Comparison of ENCODE assay signal across 15 cellular contexts in the genomic region with DNA sequence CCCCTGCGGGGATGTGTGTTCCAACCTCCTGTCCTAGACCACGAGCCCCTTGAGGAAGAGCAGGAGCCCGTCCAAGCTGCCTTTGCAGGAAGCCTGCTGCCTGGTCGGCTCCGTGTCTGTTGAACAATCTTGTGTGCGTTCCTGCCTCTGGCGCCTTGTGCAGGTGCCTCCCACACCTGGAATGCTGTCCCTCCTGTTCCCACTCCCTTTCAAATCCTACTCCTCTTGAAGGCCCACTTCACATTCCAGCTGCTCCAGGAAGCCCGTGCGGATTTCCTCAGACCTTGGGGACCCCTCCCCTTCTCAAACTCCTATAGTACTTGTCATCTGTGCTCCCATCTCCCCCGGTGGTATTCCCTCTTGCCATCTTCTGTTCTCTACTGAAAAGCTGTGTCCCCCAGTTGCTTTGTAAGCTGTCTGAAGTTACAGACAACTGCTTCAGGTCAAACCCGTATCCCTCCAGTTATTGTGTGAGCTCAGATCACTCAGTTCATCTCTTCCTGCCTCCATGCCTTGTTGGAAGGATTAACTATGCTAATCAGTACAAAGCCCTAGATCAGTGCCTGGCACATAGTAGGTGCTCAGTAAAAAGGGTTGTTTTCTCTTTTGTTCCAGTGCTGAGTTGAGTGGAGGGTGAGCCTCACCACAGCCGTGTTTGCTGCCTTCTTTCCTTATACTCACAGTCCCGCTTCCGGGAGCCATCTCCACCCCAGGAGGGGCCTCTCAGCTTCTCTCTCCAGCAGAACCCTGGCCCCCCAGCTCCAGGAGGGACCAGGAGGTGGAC.
DNase-seq lines count a peak whose midpoint lies in the region; TF ChIP-seq lines count a peak whose summit lies in the region.
"Had no signal": no experiment of that assay in that cellular context is flagged by ENCODE, and none has a peak within 500 bp of the region (broad histone marks: within the 10 kb centered on the region; RNA-seq: fewer than 3 reads in every experiment).

No MANE protein-coding gene starts in this region.

- H3K4me1 ChIP-seq in colonic mucosa = peaks cover under 1% of the 10 kb centered on the region

- H3K9me3 ChIP-seq in colonic mucosa = no peaks in the 10 kb centered on the region
- H3K9me3 ChIP-seq: neutrophil had no signal

- TF ChIP-seq CTCF in C4-2B (conservative IDR thresholded peaks at IDR 0.05) = no peak
- TF ChIP-seq CTCF in colonic mucosa (IDR thresholded peaks at IDR 0.05) = no peak
- TF ChIP-seq CTCF in nephron progenitor cell (IDR thresholded peaks at IDR 0.05) = no peak
- TF ChIP-seq CTCF in GM13976 (IDR thresholded peaks at IDR 0.05; ENCODE audit: borderline replicate concordance, control extremely low read depth, extremely low read depth, insufficient read depth, missing control alignments) = no peak

- DNase-seq in Kasumi-1 (lab: John Stamatoyannopoulos, UW) = peak; percentile 12 to 16
- DNase-seq in colonic mucosa = peak; percentile 53
- no peak for DNase-seq in nephron progenitor cell
- no peak for DNase-seq in amniotic stem cell (lab: John Stamatoyannopoulos, UW)
- DNase-seq in NCI-H2227 treated with DMSO at 0.1 percent for 48 hours (lab: John Stamatoyannopoulos, UW) = no peak
- no peak for DNase-seq in GM13976 (ENCODE audit: low spot score)
- DNase-seq in amygdala (lab: John Stamatoyannopoulos, UW) = no peak
- DNase-seq: DND-41; KG1; kidney glomerular epithelial cell; OCI-M1; stimulated activated CD8-positive, alpha-beta memory T cell treated with anti-CD3 and anti-CD28 coated beads, Interleukin-4, amount 100 ng/mL, for 48 hours had no signal

- H3K4me3 ChIP-seq in colonic mucosa = no peak overlapping the region

- in situ Hi-C loops in GM13976 (cut with MboI; ENCODE audit: low sequenced_read_pairs, unreplicated experiment) = no loop called here

- H3K36me3 ChIP-seq in colonic mucosa = no peaks in the 10 kb centered on the region
- H3K36me3 ChIP-seq: neutrophil had no signal

- intact Hi-C loops in colonic mucosa (cut with DNase I) = no loop called here

- peaks cover 6% of the 10 kb centered on the region for H3K36me3 Mint-ChIP-seq in nephron progenitor cell (ENCODE audit: low read depth)
- H3K36me3 Mint-ChIP-seq: activated naive CD4-positive, alpha-beta T cell treated with anti-CD3 and anti-CD28 coated beads, Interleukin-2, amount 50 U/mL, for 24 hours had no signal

- H3K27me3 ChIP-seq in colonic mucosa = no peaks in the 10 kb centered on the region

- peak overlapping the region in 1 of 2 donors; percentile 56 for H3K9ac ChIP-seq in colonic mucosa (ENCODE audit: low read depth in 2 of 2, low read length in 2 of 2)

- peaks cover 25% of the 10 kb centered on the region for H3K27me3 Mint-ChIP-seq in nephron progenitor cell (ENCODE audit: low read depth, poor library complexity)
- H3K27me3 Mint-ChIP-seq: activated naive CD4-positive, alpha-beta T cell treated with anti-CD3 and anti-CD28 coated beads, Interleukin-2, amount 50 U/mL, for 24 hours had no signal

- peak overlapping the region; percentile 98 for H3K27ac Mint-ChIP-seq in nephron progenitor cell
- H3K27ac Mint-ChIP-seq: activated naive CD4-positive, alpha-beta T cell treated with anti-CD3 and anti-CD28 coated beads, Interleukin-2, amount 50 U/mL, for 24 hours had no signal

- H3K4me3 Mint-ChIP-seq in nephron progenitor cell = peak overlapping the region; percentile 56
- H3K4me3 Mint-ChIP-seq: activated naive CD4-positive, alpha-beta T cell treated with anti-CD3 and anti-CD28 coated beads, Interleukin-2, amount 50 U/mL, for 24 hours had no signal

- H3K4me1 Mint-ChIP-seq in nephron progenitor cell = peaks cover 80% of the 10 kb centered on the region
- H3K4me1 Mint-ChIP-seq: activated naive CD4-positive, alpha-beta T cell treated with anti-CD3 and anti-CD28 coated beads, Interleukin-2, amount 50 U/mL, for 24 hours had no signal

- peaks cover 12% of the 10 kb centered on the region for H3K9me3 Mint-ChIP-seq in nephron progenitor cell
- H3K9me3 Mint-ChIP-seq: activated naive CD4-positive, alpha-beta T cell treated with anti-CD3 and anti-CD28 coated beads, Interleukin-2, amount 50 U/mL, for 24 hours had no signal

- peak overlapping the region; percentile 1; the same call in 1 of the 2 replicates for H3K27ac ChIP-seq in C4-2B
- H3K27ac ChIP-seq in colonic mucosa = no peak overlapping the region
- H3K27ac ChIP-seq: neutrophil had no signal

Comparison
In these comparisons a context has a peak if more than half of its experiments do, and no peak if none do; other contexts are left out.
1. DNase-seq: peak in Kasumi-1 (2 of 2) and colonic mucosa (single experiment); none in nephron progenitor cell (single experiment), amniotic stem cell (single experiment), NCI-H2227 treated with DMSO at 0.1 percent for 48 hours (single experiment), GM13976 (single experiment) and amygdala (0 of 56).